In the genomic region with DNA sequence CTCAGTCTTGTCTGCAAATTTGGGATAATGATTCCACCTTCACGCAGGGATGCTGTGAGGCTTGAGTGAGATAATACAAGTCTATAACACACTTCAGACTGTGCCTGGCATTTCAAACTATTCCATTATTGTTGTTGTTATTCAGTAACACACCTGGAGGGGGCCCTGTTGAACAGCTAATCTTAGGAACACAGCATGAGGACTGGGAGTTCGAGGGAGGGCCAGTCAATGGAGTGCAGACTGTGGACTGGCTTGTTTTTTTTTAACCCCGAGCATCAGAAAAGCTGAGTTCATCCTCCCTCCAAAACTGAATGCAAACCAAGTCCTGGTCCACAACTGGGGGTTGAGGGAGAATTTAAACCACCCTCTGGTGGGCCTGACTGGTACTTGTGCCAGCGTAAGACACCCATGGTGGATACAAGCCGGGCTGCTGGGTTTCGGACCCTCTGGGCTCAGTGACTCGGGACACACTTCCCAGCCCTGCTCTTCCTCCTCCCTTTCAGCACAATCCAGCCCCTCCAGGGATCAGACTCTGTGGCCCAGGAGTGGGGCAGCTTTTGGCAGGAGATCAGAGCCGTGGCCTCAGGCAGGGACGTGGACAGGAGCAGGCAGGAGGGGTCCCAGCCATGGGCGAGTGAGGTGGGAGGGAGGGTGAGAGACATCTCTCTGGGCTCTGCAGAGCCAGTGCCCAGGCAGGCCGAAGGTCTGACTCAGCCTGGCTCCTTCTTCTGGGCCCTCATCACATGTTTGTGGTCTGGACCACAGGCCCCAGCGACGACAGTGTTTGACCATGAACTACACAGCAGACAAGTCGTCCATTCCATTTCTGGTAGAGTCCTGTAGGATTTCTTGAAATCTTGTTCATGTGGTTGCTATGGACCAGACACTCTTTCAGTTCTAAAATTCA, we compare ENCODE assay signal across 1 cellular context.
TF ChIP-seq lines count a peak whose summit lies in the region.

No MANE protein-coding gene starts in this region.

TF ChIP-seq in K562, 482 proteins besides CTCF, POLR2A, EP300 and RAD21 (continued from another document):
- TF ChIP-seq ZNF384 (IDR thresholded peaks at IDR 0.05; ENCODE audit: low read depth, low read length): peak; percentile 57
- TF ChIP-seq RAD51 (IDR thresholded peaks at IDR 0.05; ENCODE audit: borderline replicate concordance, low read depth): no peak
- TF ChIP-seq MYC (IDR thresholded peaks at IDR 0.05; ENCODE audit: low read depth, low read length): 0 out of 2 replicates have a peak, but pooled peaks have one; percentile 24
- no peak for TF ChIP-seq MYC (CRISPR knock-in tag; IDR thresholded peaks at IDR 0.05; ENCODE audit: borderline replicate concordance, low read depth)
- TF ChIP-seq, protein P1, sequence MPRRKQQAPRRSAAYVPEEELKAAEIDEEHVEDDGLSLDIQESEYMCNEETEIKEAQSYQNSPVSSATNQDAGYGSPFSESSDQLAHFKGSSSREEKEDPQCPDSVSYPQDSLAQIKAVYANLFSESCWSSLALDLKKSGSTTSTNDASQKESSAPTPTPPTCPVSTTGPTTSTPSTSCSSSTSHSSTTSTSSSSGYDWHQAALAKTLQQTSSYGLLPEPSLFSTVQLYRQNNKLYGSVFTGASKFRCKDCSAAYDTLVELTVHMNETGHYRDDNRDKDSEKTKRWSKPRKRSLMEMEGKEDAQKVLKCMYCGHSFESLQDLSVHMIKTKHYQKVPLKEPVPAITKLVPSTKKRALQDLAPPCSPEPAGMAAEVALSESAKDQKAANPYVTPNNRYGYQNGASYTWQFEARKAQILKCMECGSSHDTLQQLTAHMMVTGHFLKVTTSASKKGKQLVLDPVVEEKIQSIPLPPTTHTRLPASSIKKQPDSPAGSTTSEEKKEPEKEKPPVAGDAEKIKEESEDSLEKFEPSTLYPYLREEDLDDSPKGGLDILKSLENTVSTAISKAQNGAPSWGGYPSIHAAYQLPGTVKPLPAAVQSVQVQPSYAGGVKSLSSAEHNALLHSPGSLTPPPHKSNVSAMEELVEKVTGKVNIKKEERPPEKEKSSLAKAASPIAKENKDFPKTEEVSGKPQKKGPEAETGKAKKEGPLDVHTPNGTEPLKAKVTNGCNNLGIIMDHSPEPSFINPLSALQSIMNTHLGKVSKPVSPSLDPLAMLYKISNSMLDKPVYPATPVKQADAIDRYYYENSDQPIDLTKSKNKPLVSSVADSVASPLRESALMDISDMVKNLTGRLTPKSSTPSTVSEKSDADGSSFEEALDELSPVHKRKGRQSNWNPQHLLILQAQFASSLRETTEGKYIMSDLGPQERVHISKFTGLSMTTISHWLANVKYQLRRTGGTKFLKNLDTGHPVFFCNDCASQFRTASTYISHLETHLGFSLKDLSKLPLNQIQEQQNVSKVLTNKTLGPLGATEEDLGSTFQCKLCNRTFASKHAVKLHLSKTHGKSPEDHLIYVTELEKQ (CRISPR knock-in tag; IDR thresholded peaks at IDR 0.05): no peak
- no peak for TF ChIP-seq NELFE (IDR thresholded peaks at IDR 0.05; ENCODE audit: insufficient read depth, insufficient read length)
